Comparison of ENCODE assay signal across 1 cellular context in the genomic region with DNA sequence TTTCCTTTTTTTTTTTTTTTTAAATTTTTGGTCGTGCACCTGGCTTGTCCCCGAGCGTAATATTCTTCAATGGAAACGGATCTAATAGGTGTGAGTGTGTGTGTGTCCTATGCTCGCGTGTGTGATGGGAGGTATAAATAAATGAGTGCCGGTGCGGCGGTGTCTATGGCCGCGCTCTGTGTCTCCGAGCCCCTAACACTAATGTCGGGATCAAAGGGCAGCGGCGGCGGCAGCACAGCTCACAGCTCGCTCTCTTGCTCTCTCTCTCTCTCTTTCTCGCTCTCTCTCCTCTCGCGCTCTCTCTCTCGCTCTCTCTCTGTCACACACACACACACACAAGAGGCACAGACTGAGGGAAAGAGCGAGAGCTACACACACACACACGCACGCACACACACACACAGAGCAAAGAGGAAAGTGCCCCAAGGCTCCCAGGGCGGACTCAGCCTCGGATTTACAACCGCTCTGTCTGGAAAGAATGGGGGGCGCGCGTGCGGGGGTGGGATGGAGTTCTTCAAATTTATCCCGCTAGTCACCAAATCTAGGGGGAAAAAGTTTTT.
A peak's percentile ranks its signal among the peaks of the same experiment; 100 is the strongest.
TF ChIP-seq lines count a peak whose summit lies in the region.

A gene with protein sequence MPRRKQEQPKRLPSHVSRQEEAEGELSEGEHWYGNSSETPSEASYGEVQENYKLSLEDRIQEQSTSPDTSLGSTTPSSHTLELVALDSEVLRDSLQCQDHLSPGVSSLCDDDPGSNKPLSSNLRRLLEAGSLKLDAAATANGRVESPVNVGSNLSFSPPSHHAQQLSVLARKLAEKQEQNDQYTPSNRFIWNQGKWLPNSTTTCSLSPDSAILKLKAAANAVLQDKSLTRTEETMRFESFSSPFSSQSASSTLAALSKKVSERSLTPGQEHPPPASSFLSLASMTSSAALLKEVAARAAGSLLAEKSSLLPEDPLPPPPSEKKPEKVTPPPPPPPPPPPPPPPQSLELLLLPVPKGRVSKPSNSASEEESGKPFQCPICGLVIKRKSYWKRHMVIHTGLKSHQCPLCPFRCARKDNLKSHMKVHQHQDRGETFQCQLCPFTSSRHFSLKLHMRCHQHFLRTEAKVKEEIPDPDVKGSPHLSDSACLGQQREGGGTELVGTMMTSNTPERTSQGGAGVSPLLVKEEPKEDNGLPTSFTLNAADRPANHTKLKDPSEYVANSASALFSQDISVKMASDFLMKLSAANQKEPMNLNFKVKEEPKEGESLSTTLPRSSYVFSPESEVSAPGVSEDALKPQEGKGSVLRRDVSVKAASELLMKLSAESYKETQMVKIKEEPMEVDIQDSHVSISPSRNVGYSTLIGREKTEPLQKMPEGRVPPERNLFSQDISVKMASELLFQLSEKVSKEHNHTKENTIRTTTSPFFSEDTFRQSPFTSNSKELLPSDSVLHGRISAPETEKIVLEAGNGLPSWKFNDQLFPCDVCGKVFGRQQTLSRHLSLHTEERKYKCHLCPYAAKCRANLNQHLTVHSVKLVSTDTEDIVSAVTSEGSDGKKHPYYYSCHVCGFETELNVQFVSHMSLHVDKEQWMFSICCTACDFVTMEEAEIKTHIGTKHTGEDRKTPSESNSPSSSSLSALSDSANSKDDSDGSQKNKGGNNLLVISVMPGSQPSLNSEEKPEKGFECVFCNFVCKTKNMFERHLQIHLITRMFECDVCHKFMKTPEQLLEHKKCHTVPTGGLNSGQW (minus strand): TSS at position 206 of the 560 bp plus-strand sequence. CDS start 416 bp downstream, outside the sequence.

TF ChIP-seq in HepG2, 621 proteins besides CTCF, POLR2A, EP300 and RAD21 (continued from another document and continues in another):
- TF ChIP-seq ZNF841 (CRISPR knock-in tag; IDR thresholded peaks at IDR 0.05; ENCODE audit: borderline replicate concordance) (no peak), ZNF772 (CRISPR knock-in tag; IDR thresholded peaks at IDR 0.05) (0 out of 2 replicates have a peak, but pooled peaks have one; percentile 66), ZFYVE20 (CRISPR knock-in tag; IDR thresholded peaks at IDR 0.05; ENCODE audit: borderline replicate concordance, low read depth) (no peak), NFATC3 (CRISPR knock-in tag; IDR thresholded peaks at IDR 0.05) (no peak), ZNF12 (CRISPR knock-in tag; IDR thresholded peaks at IDR 0.05) (no peak), NCOR1 (IDR thresholded peaks at IDR 0.05; ENCODE audit: borderline replicate concordance, low read length) (peak; percentile 78; the same call in 1 of the 2 replicates), REXO4 (CRISPR knock-in tag; IDR thresholded peaks at IDR 0.05; ENCODE audit: borderline replicate concordance) (no peak), RFX5 (IDR thresholded peaks at IDR 0.05; ENCODE audit: low read depth, low read length) (no peak), ZNF207 (IDR thresholded peaks at IDR 0.05; ENCODE audit: borderline replicate concordance) (no peak), SIN3B (IDR thresholded peaks at IDR 0.05; ENCODE audit: low read length) (no peak), SRY (CRISPR knock-in tag; IDR thresholded peaks at IDR 0.05) (0 out of 2 replicates have a peak, but pooled peaks have one; percentile 33), ZFAT (CRISPR knock-in tag; conservative IDR thresholded peaks at IDR 0.05) (no peak), ISL2 (CRISPR knock-in tag; IDR thresholded peaks at IDR 0.05) (peak; percentile 29; the same call in 1 of the 2 replicates), ZNF274 (CRISPR knock-in tag; IDR thresholded peaks at IDR 0.05) (no peak), ZNF567 (CRISPR knock-in tag; IDR thresholded peaks at IDR 0.05; ENCODE audit: borderline replicate concordance) (no peak), SMC3 (IDR thresholded peaks at IDR 0.05; ENCODE audit: low read length) (no peak), ZSCAN22 (CRISPR knock-in tag; IDR thresholded peaks at IDR 0.05) (no peak), ZNF256 (CRISPR knock-in tag; conservative IDR thresholded peaks at IDR 0.05) (no peak), ATAD3A (CRISPR knock-in tag; IDR thresholded peaks at IDR 0.05) (no peak), RORA (CRISPR knock-in tag; IDR thresholded peaks at IDR 0.05) (no peak), ZNF350 (CRISPR knock-in tag; IDR thresholded peaks at IDR 0.05; ENCODE audit: borderline replicate concordance, low read depth) (no peak), SPEN (CRISPR knock-in tag; IDR thresholded peaks at IDR 0.05; ENCODE audit: low read depth) (0 out of 2 replicates have a peak, but pooled peaks have one; percentile 25), SP4 (CRISPR knock-in tag; IDR thresholded peaks at IDR 0.05) (0 out of 2 replicates have a peak, but pooled peaks have one; percentile 43), POLR2G (IDR thresholded peaks at IDR 0.05; ENCODE audit: low read depth, low read length) (peak; percentile 49; the same call in 1 of the 2 replicates), ZNF720 (CRISPR knock-in tag; IDR thresholded peaks at IDR 0.05) (no peak), ZFP36L2 (CRISPR knock-in tag; IDR thresholded peaks at IDR 0.05) (no peak), ZMAT3 (CRISPR knock-in tag; conservative IDR thresholded peaks at IDR 0.05) (no peak), PAWR (CRISPR knock-in tag; IDR thresholded peaks at IDR 0.05; ENCODE audit: borderline replicate concordance) (no peak), AGO2 (optimal IDR thresholded peaks at IDR 0.05; ENCODE audit: low read depth, low read length) (no peak), PRMT3 (CRISPR knock-in tag; IDR thresholded peaks at IDR 0.05; ENCODE audit: borderline replicate concordance, low read depth) (peak; percentile 63; the same call in 1 of the 2 replicates), NKX3-1 (CRISPR knock-in tag; IDR thresholded peaks at IDR 0.05) (no peak), TSC22D2 (CRISPR knock-in tag; IDR thresholded peaks at IDR 0.05; ENCODE audit: borderline replicate concordance) (peak; percentile 37; the same call in 1 of the 2 replicates), ZNF484 (CRISPR knock-in tag; IDR thresholded peaks at IDR 0.05; ENCODE audit: borderline replicate concordance, low read depth) (no peak)
- TF ChIP-seq, protein P1, sequence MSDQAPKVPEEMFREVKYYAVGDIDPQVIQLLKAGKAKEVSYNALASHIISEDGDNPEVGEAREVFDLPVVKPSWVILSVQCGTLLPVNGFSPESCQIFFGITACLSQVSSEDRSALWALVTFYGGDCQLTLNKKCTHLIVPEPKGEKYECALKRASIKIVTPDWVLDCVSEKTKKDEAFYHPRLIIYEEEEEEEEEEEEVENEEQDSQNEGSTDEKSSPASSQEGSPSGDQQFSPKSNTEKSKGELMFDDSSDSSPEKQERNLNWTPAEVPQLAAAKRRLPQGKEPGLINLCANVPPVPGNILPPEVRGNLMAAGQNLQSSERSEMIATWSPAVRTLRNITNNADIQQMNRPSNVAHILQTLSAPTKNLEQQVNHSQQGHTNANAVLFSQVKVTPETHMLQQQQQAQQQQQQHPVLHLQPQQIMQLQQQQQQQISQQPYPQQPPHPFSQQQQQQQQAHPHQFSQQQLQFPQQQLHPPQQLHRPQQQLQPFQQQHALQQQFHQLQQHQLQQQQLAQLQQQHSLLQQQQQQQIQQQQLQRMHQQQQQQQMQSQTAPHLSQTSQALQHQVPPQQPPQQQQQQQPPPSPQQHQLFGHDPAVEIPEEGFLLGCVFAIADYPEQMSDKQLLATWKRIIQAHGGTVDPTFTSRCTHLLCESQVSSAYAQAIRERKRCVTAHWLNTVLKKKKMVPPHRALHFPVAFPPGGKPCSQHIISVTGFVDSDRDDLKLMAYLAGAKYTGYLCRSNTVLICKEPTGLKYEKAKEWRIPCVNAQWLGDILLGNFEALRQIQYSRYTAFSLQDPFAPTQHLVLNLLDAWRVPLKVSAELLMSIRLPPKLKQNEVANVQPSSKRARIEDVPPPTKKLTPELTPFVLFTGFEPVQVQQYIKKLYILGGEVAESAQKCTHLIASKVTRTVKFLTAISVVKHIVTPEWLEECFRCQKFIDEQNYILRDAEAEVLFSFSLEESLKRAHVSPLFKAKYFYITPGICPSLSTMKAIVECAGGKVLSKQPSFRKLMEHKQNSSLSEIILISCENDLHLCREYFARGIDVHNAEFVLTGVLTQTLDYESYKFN (CRISPR knock-in tag; conservative IDR thresholded peaks at IDR 0.05): peak; percentile 77
- TF ChIP-seq, protein P2, sequence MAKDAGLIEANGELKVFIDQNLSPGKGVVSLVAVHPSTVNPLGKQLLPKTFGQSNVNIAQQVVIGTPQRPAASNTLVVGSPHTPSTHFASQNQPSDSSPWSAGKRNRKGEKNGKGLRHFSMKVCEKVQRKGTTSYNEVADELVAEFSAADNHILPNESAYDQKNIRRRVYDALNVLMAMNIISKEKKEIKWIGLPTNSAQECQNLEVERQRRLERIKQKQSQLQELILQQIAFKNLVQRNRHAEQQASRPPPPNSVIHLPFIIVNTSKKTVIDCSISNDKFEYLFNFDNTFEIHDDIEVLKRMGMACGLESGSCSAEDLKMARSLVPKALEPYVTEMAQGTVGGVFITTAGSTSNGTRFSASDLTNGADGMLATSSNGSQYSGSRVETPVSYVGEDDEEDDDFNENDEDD (CRISPR knock-in tag; IDR thresholded peaks at IDR 0.05; ENCODE audit: borderline replicate concordance): 0 out of 2 replicates have a peak, but pooled peaks have one; percentile 30
- TF ChIP-seq, protein P3, sequence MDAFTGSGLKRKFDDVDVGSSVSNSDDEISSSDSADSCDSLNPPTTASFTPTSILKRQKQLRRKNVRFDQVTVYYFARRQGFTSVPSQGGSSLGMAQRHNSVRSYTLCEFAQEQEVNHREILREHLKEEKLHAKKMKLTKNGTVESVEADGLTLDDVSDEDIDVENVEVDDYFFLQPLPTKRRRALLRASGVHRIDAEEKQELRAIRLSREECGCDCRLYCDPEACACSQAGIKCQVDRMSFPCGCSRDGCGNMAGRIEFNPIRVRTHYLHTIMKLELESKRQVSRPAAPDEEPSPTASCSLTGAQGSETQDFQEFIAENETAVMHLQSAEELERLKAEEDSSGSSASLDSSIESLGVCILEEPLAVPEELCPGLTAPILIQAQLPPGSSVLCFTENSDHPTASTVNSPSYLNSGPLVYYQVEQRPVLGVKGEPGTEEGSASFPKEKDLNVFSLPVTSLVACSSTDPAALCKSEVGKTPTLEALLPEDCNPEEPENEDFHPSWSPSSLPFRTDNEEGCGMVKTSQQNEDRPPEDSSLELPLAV (CRISPR knock-in tag; conservative IDR thresholded peaks at IDR 0.05; ENCODE audit: low read depth): no peak
- TF ChIP-seq, protein P4, sequence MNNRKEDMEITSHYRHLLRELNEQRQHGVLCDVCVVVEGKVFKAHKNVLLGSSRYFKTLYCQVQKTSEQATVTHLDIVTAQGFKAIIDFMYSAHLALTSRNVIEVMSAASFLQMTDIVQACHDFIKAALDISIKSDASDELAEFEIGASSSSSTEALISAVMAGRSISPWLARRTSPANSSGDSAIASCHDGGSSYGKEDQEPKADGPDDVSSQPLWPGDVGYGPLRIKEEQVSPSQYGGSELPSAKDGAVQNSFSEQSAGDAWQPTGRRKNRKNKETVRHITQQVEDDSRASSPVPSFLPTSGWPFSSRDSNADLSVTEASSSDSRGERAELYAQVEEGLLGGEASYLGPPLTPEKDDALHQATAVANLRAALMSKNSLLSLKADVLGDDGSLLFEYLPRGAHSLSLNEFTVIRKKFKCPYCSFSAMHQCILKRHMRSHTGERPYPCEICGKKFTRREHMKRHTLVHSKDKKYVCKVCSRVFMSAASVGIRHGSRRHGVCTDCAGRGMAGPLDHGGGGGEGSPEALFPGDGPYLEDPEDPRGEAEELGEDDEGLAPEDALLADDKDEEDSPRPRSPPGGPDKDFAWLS (CRISPR knock-in tag; IDR thresholded peaks at IDR 0.05; ENCODE audit: borderline replicate concordance): no peak
- TF ChIP-seq, protein P5, sequence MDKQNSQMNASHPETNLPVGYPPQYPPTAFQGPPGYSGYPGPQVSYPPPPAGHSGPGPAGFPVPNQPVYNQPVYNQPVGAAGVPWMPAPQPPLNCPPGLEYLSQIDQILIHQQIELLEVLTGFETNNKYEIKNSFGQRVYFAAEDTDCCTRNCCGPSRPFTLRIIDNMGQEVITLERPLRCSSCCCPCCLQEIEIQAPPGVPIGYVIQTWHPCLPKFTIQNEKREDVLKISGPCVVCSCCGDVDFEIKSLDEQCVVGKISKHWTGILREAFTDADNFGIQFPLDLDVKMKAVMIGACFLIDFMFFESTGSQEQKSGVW (CRISPR knock-in tag; IDR thresholded peaks at IDR 0.05; ENCODE audit: borderline replicate concordance): no peak
- TF ChIP-seq, protein P6, sequence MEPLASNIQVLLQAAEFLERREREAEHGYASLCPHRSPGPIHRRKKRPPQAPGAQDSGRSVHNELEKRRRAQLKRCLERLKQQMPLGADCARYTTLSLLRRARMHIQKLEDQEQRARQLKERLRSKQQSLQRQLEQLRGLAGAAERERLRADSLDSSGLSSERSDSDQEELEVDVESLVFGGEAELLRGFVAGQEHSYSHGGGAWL (CRISPR knock-in tag; IDR thresholded peaks at IDR 0.05): no peak
- TF ChIP-seq, protein P7, sequence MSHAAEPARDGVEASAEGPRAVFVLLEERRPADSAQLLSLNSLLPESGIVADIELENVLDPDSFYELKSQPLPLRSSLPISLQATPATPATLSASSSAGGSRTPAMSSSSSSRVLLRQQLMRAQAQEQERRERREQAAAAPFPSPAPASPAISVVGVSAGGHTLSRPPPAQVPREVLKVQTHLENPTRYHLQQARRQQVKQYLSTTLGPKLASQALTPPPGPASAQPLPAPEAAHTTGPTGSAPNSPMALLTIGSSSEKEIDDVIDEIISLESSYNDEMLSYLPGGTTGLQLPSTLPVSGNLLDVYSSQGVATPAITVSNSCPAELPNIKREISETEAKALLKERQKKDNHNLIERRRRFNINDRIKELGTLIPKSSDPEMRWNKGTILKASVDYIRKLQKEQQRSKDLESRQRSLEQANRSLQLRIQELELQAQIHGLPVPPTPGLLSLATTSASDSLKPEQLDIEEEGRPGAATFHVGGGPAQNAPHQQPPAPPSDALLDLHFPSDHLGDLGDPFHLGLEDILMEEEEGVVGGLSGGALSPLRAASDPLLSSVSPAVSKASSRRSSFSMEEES (CRISPR knock-in tag; IDR thresholded peaks at IDR 0.05): peak; percentile 52; the same call in 1 of the 2 replicates
